ENCODE assay signal across 7 cellular contexts in genomic region chr9:70398145-70398556, GRCh38. TPM values are rescaled to one million over a fixed set of nuclear protein-coding genes. Genes with fewer than 3 reads are reported as not detected.
DNase-seq lines count a peak whose midpoint lies in the region; ATAC-seq lines count a peak whose summit lies in the region.

No MANE protein-coding gene starts in this region.

- peak; percentile 100 for ATAC-seq in GM19043 (IDR thresholded peaks at IDR 0.05; ENCODE audit: low read depth, unreplicated experiment)
- ATAC-seq in HG02973 (IDR thresholded peaks at IDR 0.05; ENCODE audit: unreplicated experiment): peak; percentile 94
- ATAC-seq in left colon: peak; percentile 96

- DNase-seq in SIG-M5 treated with dmso at 0.1 percent for 504 hours (lab: John Stamatoyannopoulos, UW; ENCODE audit: unreplicated experiment) (peak; percentile 82), left colon (no peak), posterior cingulate gyrus (no peak), NCI-H345 treated with DMSO at 0.1 percent for 48 hours (lab: John Stamatoyannopoulos, UW; ENCODE audit: unreplicated experiment) (no peak), NCI-H2107 treated with DMSO at 0.1 percent for 48 hours (lab: John Stamatoyannopoulos, UW; ENCODE audit: unreplicated experiment) (no peak)

- intact Hi-C loops in left colon (cut with DNase I, micrococcal nuclease) (no loop called here), posterior cingulate gyrus (cut with DNase I) (loop anchor here (10.0 kb wide), 1 partner anchor 143 kb away; the partner anchor contains the start of gene SMC5)

RNA-seq across cellular contexts. Expression of gene KLF9, which starts 16.3 kb away (rescaled TPM):
- total RNA-seq in left colon: 10 to 100 TPM; 26.7 to 55.2 TPM
